16 cellular contexts compared by ENCODE assay signal in genomic region chr5:83931969-83932368, GRCh38.
A peak's percentile ranks its signal among the peaks of the same experiment; 100 is the strongest.
DNase-seq lines count a peak whose midpoint lies in the region; ATAC-seq and TF ChIP-seq lines count a peak whose summit lies in the region.
"Had no signal": no experiment of that assay in that cellular context is flagged by ENCODE, and none has a peak within 500 bp of the region (broad histone marks: within the 10 kb centered on the region; RNA-seq: fewer than 3 reads in every experiment).

No MANE protein-coding gene starts in this region.

- TF ChIP-seq CTCF in upper lobe of right lung (IDR thresholded peaks at IDR 0.05), result no peak
- TF ChIP-seq CTCF in esophagus muscularis mucosa (IDR thresholded peaks at IDR 0.05), result no peak
- TF ChIP-seq CTCF in dorsolateral prefrontal cortex (IDR thresholded peaks at IDR 0.05 in 54 of 56, conservative IDR thresholded peaks at IDR 0.05 in 2 of 56; ENCODE audit: low read depth in 1 of 56, partially characterized antibody in 56 of 56), result no peak

- no peak for TF ChIP-seq EP300 in esophagus muscularis mucosa (IDR thresholded peaks at IDR 0.05)

- H3K4me3 ChIP-seq in upper lobe of right lung, result no peak overlapping the region
- no peak overlapping the region for H3K4me3 ChIP-seq in esophagus muscularis mucosa
- no peak overlapping the region for H3K4me3 ChIP-seq in dorsolateral prefrontal cortex
- H3K4me3 ChIP-seq: BLaER1 treated with 17β-estradiol and CSF1 and Interleukin-3, amounts not matched to agents 10 nM and 100 nM; GM23338 had no signal

- H3K9me3 ChIP-seq in upper lobe of right lung (no peaks in the 10 kb centered on the region), esophagus muscularis mucosa (no peaks in the 10 kb centered on the region)

- ATAC-seq in upper lobe of right lung, result peak; percentile 61
- ATAC-seq: GM23338 had no signal

- H3K27me3 ChIP-seq in upper lobe of right lung (no peaks in the 10 kb centered on the region), esophagus muscularis mucosa (no peaks in the 10 kb centered on the region), dorsolateral prefrontal cortex (no peaks in the 10 kb centered on the region)
- H3K27me3 ChIP-seq: BLaER1 treated with 17β-estradiol and CSF1 and Interleukin-3, amounts not matched to agents 10 nM and 100 nM had no signal

- no peak for TF ChIP-seq POLR2A in esophagus muscularis mucosa (IDR thresholded peaks at IDR 0.05; ENCODE audit: low read depth)

- DNase-seq in SHP77 (lab: John Stamatoyannopoulos, UW) (peak; percentile 13 to 17), SHP77 treated with DMSO at 0.1 percent for 48 hours (lab: John Stamatoyannopoulos, UW) (no peak), NCI-H510A (lab: John Stamatoyannopoulos, UW) (peak; percentile 47), myocyte (ENCODE audit: low read depth) (peak; percentile 10), upper lobe of right lung (no peak), esophagus muscularis mucosa (ENCODE audit: extremely low spot score) (no peak), dorsolateral prefrontal cortex (no peak)
- no peak for DNase-seq in stimulated activated naive CD4-positive, alpha-beta T cell (lab: John Stamatoyannopoulos, UW)
- DNase-seq: CD8-positive, alpha-beta memory T cell; COR-L47; DMS 273 treated with DMSO at 0.1 percent for 48 hours; DMS79; GDM1; H7 had no signal

- no peaks in the 10 kb centered on the region for H3K4me1 ChIP-seq in upper lobe of right lung
- no peaks in the 10 kb centered on the region for H3K4me1 ChIP-seq in esophagus muscularis mucosa
- H3K4me1 ChIP-seq: BLaER1 treated with 17β-estradiol and CSF1 and Interleukin-3, amounts not matched to agents 10 nM and 100 nM had no signal

- no peak overlapping the region for H3K27ac ChIP-seq in upper lobe of right lung
- H3K27ac ChIP-seq in esophagus muscularis mucosa (replicated peaks in 1 of 4), result no peak overlapping the region
- H3K27ac ChIP-seq in dorsolateral prefrontal cortex, result no peak overlapping the region
- H3K27ac ChIP-seq: BLaER1 treated with 17β-estradiol and CSF1 and Interleukin-3, amounts not matched to agents 10 nM and 100 nM had no signal

- no peaks in the 10 kb centered on the region for H3K36me3 ChIP-seq in upper lobe of right lung
- no peaks in the 10 kb centered on the region for H3K36me3 ChIP-seq in esophagus muscularis mucosa
- H3K36me3 ChIP-seq: BLaER1 treated with 17β-estradiol and CSF1 and Interleukin-3, amounts not matched to agents 10 nM and 100 nM had no signal

- intact Hi-C loops in upper lobe of right lung (cut with DNase I) (no loop called here), esophagus muscularis mucosa (cut with DNase I) (no loop called here), dorsolateral prefrontal cortex (cut with DNase I) (no loop called here)

Comparison
In these comparisons a context has a peak if more than half of its experiments do, and no peak if none do; other contexts are left out.
1. DNase-seq: peak in SHP77 (2 of 2), NCI-H510A (single experiment) and myocyte (single experiment); none in SHP77 treated with DMSO at 0.1 percent for 48 hours (single experiment), upper lobe of right lung (single experiment), stimulated activated naive CD4-positive, alpha-beta T cell (0 of 6), esophagus muscularis mucosa (single experiment) and dorsolateral prefrontal cortex (0 of 10).